ENCODE assay signal across 2 cellular contexts in genomic region chr11:101692980-101693379, GRCh38.
TF ChIP-seq lines count a peak whose summit lies in the region.

No MANE protein-coding gene starts in this region.

TF ChIP-seq in HepG2, 621 proteins besides CTCF, POLR2A, EP300 and RAD21 (continued from another document):
- peak; percentile 84 to 91 for TF ChIP-seq MAFK (conservative IDR thresholded peaks at IDR 0.05 in 1 of 2, IDR thresholded peaks at IDR 0.05 in 1 of 2; ENCODE audit: low read length in 2 of 2)

TF ChIP-seq in K562, 482 proteins besides CTCF, POLR2A, EP300 and RAD21 (continued from another document):
- TF ChIP-seq REST (CRISPR knock-in tag; IDR thresholded peaks at IDR 0.05; ENCODE audit: low read depth) (no peak), GTF2F1 (IDR thresholded peaks at IDR 0.05; ENCODE audit: low read depth, low read length) (no peak), SAFB (IDR thresholded peaks at IDR 0.05; ENCODE audit: borderline replicate concordance, low read depth, low read length) (no peak), FOXM1 (IDR thresholded peaks at IDR 0.05; ENCODE audit: low read depth) (no peak), FOXM1 (CRISPR knock-in tag; IDR thresholded peaks at IDR 0.05; ENCODE audit: low read depth) (no peak), SAFB2 (IDR thresholded peaks at IDR 0.05; ENCODE audit: borderline replicate concordance, low read depth, low read length, severe bottlenecking) (no peak), NCOA6 (IDR thresholded peaks at IDR 0.05) (no peak), PATZ1 (CRISPR knock-in tag; IDR thresholded peaks at IDR 0.05; ENCODE audit: borderline replicate concordance) (no peak), MAFF (IDR thresholded peaks at IDR 0.05; ENCODE audit: low read length) (peak; percentile 48), MAFG (tag; conservative IDR thresholded peaks at IDR 0.05) (peak; percentile 36), FOXO4 (CRISPR knock-in tag; IDR thresholded peaks at IDR 0.05) (no peak), XRCC3 (IDR thresholded peaks at IDR 0.05) (no peak), MNT (conservative IDR thresholded peaks at IDR 0.05) (no peak), POLR2AphosphoS5 (IDR thresholded peaks at IDR 0.05; ENCODE audit: control insufficient read depth, insufficient read depth, low read depth, low read length) (no peak), MAFK (IDR thresholded peaks at IDR 0.05; ENCODE audit: low read length) (0 out of 2 replicates have a peak, but pooled peaks have one; percentile 32), ZNF316 (IDR thresholded peaks at IDR 0.05) (peak; percentile 58; the same call in 1 of the 2 replicates), TCF7L2 (IDR thresholded peaks at IDR 0.05; ENCODE audit: low read depth, low read length) (no peak), NR4A1 (CRISPR knock-in tag; IDR thresholded peaks at IDR 0.05) (no peak), NR4A1 (tag; IDR thresholded peaks at IDR 0.05) (no peak), PKNOX1 (IDR thresholded peaks at IDR 0.05) (no peak), C11orf30 (IDR thresholded peaks at IDR 0.05; ENCODE audit: low read depth) (peak; percentile 38; the same call in 1 of the 2 replicates), MAZ (CRISPR knock-in tag; conservative IDR thresholded peaks at IDR 0.05 in 1 of 2, IDR thresholded peaks at IDR 0.05 in 1 of 2) (no peak)
- TF ChIP-seq, protein P1, sequence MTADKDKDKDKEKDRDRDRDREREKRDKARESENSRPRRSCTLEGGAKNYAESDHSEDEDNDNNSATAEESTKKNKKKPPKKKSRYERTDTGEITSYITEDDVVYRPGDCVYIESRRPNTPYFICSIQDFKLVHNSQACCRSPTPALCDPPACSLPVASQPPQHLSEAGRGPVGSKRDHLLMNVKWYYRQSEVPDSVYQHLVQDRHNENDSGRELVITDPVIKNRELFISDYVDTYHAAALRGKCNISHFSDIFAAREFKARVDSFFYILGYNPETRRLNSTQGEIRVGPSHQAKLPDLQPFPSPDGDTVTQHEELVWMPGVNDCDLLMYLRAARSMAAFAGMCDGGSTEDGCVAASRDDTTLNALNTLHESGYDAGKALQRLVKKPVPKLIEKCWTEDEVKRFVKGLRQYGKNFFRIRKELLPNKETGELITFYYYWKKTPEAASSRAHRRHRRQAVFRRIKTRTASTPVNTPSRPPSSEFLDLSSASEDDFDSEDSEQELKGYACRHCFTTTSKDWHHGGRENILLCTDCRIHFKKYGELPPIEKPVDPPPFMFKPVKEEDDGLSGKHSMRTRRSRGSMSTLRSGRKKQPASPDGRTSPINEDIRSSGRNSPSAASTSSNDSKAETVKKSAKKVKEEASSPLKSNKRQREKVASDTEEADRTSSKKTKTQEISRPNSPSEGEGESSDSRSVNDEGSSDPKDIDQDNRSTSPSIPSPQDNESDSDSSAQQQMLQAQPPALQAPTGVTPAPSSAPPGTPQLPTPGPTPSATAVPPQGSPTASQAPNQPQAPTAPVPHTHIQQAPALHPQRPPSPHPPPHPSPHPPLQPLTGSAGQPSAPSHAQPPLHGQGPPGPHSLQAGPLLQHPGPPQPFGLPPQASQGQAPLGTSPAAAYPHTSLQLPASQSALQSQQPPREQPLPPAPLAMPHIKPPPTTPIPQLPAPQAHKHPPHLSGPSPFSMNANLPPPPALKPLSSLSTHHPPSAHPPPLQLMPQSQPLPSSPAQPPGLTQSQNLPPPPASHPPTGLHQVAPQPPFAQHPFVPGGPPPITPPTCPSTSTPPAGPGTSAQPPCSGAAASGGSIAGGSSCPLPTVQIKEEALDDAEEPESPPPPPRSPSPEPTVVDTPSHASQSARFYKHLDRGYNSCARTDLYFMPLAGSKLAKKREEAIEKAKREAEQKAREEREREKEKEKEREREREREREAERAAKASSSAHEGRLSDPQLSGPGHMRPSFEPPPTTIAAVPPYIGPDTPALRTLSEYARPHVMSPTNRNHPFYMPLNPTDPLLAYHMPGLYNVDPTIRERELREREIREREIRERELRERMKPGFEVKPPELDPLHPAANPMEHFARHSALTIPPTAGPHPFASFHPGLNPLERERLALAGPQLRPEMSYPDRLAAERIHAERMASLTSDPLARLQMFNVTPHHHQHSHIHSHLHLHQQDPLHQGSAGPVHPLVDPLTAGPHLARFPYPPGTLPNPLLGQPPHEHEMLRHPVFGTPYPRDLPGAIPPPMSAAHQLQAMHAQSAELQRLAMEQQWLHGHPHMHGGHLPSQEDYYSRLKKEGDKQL (CRISPR knock-in tag; IDR thresholded peaks at IDR 0.05; ENCODE audit: borderline replicate concordance): no peak
- TF ChIP-seq, protein P2, sequence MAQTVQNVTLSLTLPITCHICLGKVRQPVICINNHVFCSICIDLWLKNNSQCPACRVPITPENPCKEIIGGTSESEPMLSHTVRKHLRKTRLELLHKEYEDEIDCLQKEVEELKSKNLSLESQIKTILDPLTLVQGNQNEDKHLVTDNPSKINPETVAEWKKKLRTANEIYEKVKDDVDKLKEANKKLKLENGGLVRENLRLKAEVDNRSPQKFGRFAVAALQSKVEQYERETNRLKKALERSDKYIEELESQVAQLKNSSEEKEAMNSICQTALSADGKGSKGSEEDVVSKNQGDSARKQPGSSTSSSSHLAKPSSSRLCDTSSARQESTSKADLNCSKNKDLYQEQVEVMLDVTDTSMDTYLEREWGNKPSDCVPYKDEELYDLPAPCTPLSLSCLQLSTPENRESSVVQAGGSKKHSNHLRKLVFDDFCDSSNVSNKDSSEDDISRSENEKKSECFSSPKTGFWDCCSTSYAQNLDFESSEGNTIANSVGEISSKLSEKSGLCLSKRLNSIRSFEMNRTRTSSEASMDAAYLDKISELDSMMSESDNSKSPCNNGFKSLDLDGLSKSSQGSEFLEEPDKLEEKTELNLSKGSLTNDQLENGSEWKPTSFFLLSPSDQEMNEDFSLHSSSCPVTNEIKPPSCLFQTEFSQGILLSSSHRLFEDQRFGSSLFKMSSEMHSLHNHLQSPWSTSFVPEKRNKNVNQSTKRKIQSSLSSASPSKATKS (CRISPR knock-in tag; IDR thresholded peaks at IDR 0.05): no peak
- TF ChIP-seq, protein P3, sequence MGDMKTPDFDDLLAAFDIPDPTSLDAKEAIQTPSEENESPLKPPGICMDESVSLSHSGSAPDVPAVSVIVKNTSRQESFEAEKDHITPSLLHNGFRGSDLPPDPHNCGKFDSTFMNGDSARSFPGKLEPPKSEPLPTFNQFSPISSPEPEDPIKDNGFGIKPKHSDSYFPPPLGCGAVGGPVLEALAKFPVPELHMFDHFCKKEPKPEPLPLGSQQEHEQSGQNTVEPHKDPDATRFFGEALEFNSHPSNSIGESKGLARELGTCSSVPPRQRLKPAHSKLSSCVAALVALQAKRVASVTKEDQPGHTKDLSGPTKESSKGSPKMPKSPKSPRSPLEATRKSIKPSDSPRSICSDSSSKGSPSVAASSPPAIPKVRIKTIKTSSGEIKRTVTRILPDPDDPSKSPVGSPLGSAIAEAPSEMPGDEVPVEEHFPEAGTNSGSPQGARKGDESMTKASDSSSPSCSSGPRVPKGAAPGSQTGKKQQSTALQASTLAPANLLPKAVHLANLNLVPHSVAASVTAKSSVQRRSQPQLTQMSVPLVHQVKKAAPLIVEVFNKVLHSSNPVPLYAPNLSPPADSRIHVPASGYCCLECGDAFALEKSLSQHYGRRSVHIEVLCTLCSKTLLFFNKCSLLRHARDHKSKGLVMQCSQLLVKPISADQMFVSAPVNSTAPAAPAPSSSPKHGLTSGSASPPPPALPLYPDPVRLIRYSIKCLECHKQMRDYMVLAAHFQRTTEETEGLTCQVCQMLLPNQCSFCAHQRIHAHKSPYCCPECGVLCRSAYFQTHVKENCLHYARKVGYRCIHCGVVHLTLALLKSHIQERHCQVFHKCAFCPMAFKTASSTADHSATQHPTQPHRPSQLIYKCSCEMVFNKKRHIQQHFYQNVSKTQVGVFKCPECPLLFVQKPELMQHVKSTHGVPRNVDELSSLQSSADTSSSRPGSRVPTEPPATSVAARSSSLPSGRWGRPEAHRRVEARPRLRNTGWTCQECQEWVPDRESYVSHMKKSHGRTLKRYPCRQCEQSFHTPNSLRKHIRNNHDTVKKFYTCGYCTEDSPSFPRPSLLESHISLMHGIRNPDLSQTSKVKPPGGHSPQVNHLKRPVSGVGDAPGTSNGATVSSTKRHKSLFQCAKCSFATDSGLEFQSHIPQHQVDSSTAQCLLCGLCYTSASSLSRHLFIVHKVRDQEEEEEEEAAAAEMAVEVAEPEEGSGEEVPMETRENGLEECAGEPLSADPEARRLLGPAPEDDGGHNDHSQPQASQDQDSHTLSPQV (IDR thresholded peaks at IDR 0.05): no peak
